1 cellular context compared by ENCODE assay signal in genomic region chr7:98506471-98506870, GRCh38.
"Had no signal": no experiment of that assay in that cellular context is flagged by ENCODE, and none has a peak within 500 bp of the region (broad histone marks: within the 10 kb centered on the region; RNA-seq: fewer than 3 reads in every experiment).

No MANE protein-coding gene starts in this region.

- H3K4me3 ChIP-seq: GM12878 had no signal

- ATAC-seq: GM12878 had no signal
